10 cellular contexts compared by ENCODE assay signal in genomic region chr22:45551310-45552016, GRCh38. TPM values are rescaled to one million over a fixed set of nuclear protein-coding genes. Genes with fewer than 3 reads are reported as not detected.
DNase-seq lines count a peak whose midpoint lies in the region; ATAC-seq, FAIRE-seq and TF ChIP-seq lines count a peak whose summit lies in the region.
"Had no signal": no experiment of that assay in that cellular context is flagged by ENCODE, and none has a peak within 500 bp of the region (broad histone marks: within the 10 kb centered on the region; RNA-seq: fewer than 3 reads in every experiment).

No MANE protein-coding gene starts in this region.

- H3K27ac Mint-ChIP-seq in activated CD4-positive, alpha-beta T cell treated with anti-CD3 and anti-CD28 coated beads, Interleukin-2, amount 10 ng/mL, durations not matched to agents 7 days and 5 days, result no peak overlapping the region
- no peak overlapping the region for H3K27ac Mint-ChIP-seq in natural killer cell treated with Interleukin-12 subunit alpha and Interleukin-12 subunit beta and Interleukin-15 and Interleukin-18, amount 100 ng/mL, for 72 hours

- ATAC-seq in sciatic nerve (peak; percentile 49), HG03196 (IDR thresholded peaks at IDR 0.05; ENCODE audit: unreplicated experiment) (no peak)
- ATAC-seq in natural killer cell treated with Interleukin-12 subunit alpha and Interleukin-12 subunit beta and Interleukin-15 and Interleukin-18, amount 100 ng/mL, for 72 hours, result no peak
- ATAC-seq: activated CD4-positive, CD25-positive, alpha-beta regulatory T cell treated with anti-CD3 and anti-CD28 coated beads, Interleukin-2, amount 50 U/mL, for 24 hours had no signal

- no peak overlapping the region for H3K4me3 Mint-ChIP-seq in activated CD4-positive, alpha-beta T cell treated with anti-CD3 and anti-CD28 coated beads, Interleukin-2, amount 10 ng/mL, durations not matched to agents 7 days and 5 days
- H3K4me3 Mint-ChIP-seq in natural killer cell treated with Interleukin-12 subunit alpha and Interleukin-12 subunit beta and Interleukin-15 and Interleukin-18, amount 100 ng/mL, for 72 hours, result no peak overlapping the region

- H3K9me3 Mint-ChIP-seq in activated CD4-positive, alpha-beta T cell treated with anti-CD3 and anti-CD28 coated beads, Interleukin-2, amount 10 ng/mL, durations not matched to agents 7 days and 5 days, result no peaks in the 10 kb centered on the region
- no peaks in the 10 kb centered on the region for H3K9me3 Mint-ChIP-seq in natural killer cell treated with Interleukin-12 subunit alpha and Interleukin-12 subunit beta and Interleukin-15 and Interleukin-18, amount 100 ng/mL, for 72 hours

- no peaks in the 10 kb centered on the region for H3K27me3 Mint-ChIP-seq in activated CD4-positive, alpha-beta T cell treated with anti-CD3 and anti-CD28 coated beads, Interleukin-2, amount 10 ng/mL, durations not matched to agents 7 days and 5 days
- peaks cover 0 to 10% of the 10 kb centered on the region in 2 donors for H3K27me3 Mint-ChIP-seq in natural killer cell treated with Interleukin-12 subunit alpha and Interleukin-12 subunit beta and Interleukin-15 and Interleukin-18, amount 100 ng/mL, for 72 hours

- FAIRE-seq in kidney (lab: Jason Lieb, UNC), result no peak

- no peak overlapping the region for H3K9ac ChIP-seq in kidney (ENCODE audit: low read length in 2 of 2)

- no peaks in the 10 kb centered on the region for H3K4me1 Mint-ChIP-seq in activated CD4-positive, alpha-beta T cell treated with anti-CD3 and anti-CD28 coated beads, Interleukin-2, amount 10 ng/mL, durations not matched to agents 7 days and 5 days
- peaks cover 0 to 2% of the 10 kb centered on the region in 2 donors for H3K4me1 Mint-ChIP-seq in natural killer cell treated with Interleukin-12 subunit alpha and Interleukin-12 subunit beta and Interleukin-15 and Interleukin-18, amount 100 ng/mL, for 72 hours (ENCODE audit: low read depth in 2 of 2)

- no peaks in the 10 kb centered on the region for H3K36me3 ChIP-seq in kidney (ENCODE audit: control insufficient read depth in 1 of 2, insufficient read depth in 2 of 2, low read length in 2 of 2)

- H3K9me3 ChIP-seq in kidney (ENCODE audit: control insufficient read depth in 1 of 2, low read length in 2 of 2), result no peaks in the 10 kb centered on the region

- no peak overlapping the region for H3K4me3 ChIP-seq in kidney (ENCODE audit: low read length in 2 of 2)

- POLR2A ChIA-PET in activated CD4-positive, alpha-beta T cell treated with anti-CD3 and anti-CD28 coated beads, Interleukin-2, amount 10 ng/mL, durations not matched to agents 7 days and 5 days (lab: Charles Lee), result no interaction called here

- peaks cover 0 to 9% of the 10 kb centered on the region in 2 donors for H3K4me1 ChIP-seq in kidney (ENCODE audit: control insufficient read depth in 1 of 2, insufficient read depth in 1 of 2, low read depth in 1 of 2, low read length in 2 of 2)

- peak overlapping the region; percentile 2 to 11 for H3K27ac ChIP-seq in kidney (ENCODE audit: low read depth in 2 of 2, low read length in 2 of 2)

- H3K36me3 Mint-ChIP-seq in activated CD4-positive, alpha-beta T cell treated with anti-CD3 and anti-CD28 coated beads, Interleukin-2, amount 10 ng/mL, durations not matched to agents 7 days and 5 days (ENCODE audit: low read depth), result no peaks in the 10 kb centered on the region
- H3K36me3 Mint-ChIP-seq in natural killer cell treated with Interleukin-12 subunit alpha and Interleukin-12 subunit beta and Interleukin-15 and Interleukin-18, amount 100 ng/mL, for 72 hours, result no peaks in the 10 kb centered on the region

- intact Hi-C loops in kidney (cut with DNase I), result loop anchor here (10.0 kb wide), 2 partner anchors 107 to 277 kb away; no protein-coding TSS in a partner anchor
- intact Hi-C loops in sciatic nerve (cut with DNase I), result loop anchor here (5.0 kb wide), 1 partner anchor 284 kb away; no protein-coding TSS in a partner anchor

- TF ChIP-seq CTCF in kidney (IDR thresholded peaks at IDR 0.05; ENCODE audit: borderline replicate concordance, extremely low read depth, insufficient read depth), result no peak

- CTCF ChIA-PET in activated CD4-positive, alpha-beta T cell treated with anti-CD3 and anti-CD28 coated beads, Interleukin-2, amount 10 ng/mL, durations not matched to agents 7 days and 5 days (lab: Charles Lee), result no interaction called here

- DNase-seq in ELF-1 (ENCODE audit: low read depth, low spot score), result peak; percentile 63
- DNase-seq in cerebellar cortex (ENCODE audit: low spot score), result peak; percentile 23
- DNase-seq in kidney, result peak; percentile 92
- DNase-seq in sciatic nerve (ENCODE audit: low spot score), result no peak
- no peak for DNase-seq in activated CD4-positive, alpha-beta T cell treated with anti-CD3 and anti-CD28 coated beads, Interleukin-2, amount 10 ng/mL, durations not matched to agents 7 days and 5 days
- DNase-seq in natural killer cell treated with Interleukin-12 subunit alpha and Interleukin-12 subunit beta and Interleukin-15 and Interleukin-18, amount 100 ng/mL, for 72 hours (ENCODE audit: low spot score), result no peak
- DNase-seq in NCI-H1048 (lab: John Stamatoyannopoulos, UW), result no peak
- DNase-seq: NCI-H2107 had no signal

RNA-seq across cellular contexts. Expression of gene FBLN1, which starts 48.8 kb away (rescaled TPM):
- total RNA-seq in kidney (105 TPM), sciatic nerve (624 TPM)
- 23.3 TPM for polyA plus RNA-seq in kidney (ENCODE audit: insufficient read depth, low read depth, low replicate concordance)
- not detected for total RNA-seq in activated CD4-positive, alpha-beta T cell treated with anti-CD3 and anti-CD28 coated beads, Interleukin-2, amount 10 ng/mL, durations not matched to agents 7 days and 5 days
- total RNA-seq in natural killer cell treated with Interleukin-12 subunit alpha and Interleukin-12 subunit beta and Interleukin-15 and Interleukin-18, amount 100 ng/mL, for 72 hours, result not detected

Comparison
In these comparisons a context has a peak if more than half of its experiments do, and no peak if none do; other contexts are left out.
1. DNase-seq: peak in ELF-1 (single experiment), cerebellar cortex (single experiment) and kidney (single experiment); none in sciatic nerve (single experiment), activated CD4-positive, alpha-beta T cell treated with anti-CD3 and anti-CD28 coated beads, Interleukin-2, amount 10 ng/mL, durations not matched to agents 7 days and 5 days (single experiment), natural killer cell treated with Interleukin-12 subunit alpha and Interleukin-12 subunit beta and Interleukin-15 and Interleukin-18, amount 100 ng/mL, for 72 hours (single experiment) and NCI-H1048 (single experiment).
2. RNA of gene FBLN1, which starts 48.8 kb away (total RNA-seq): 624 TPM in sciatic nerve (single experiment) and 105 TPM in kidney (single experiment); not detected in activated CD4-positive, alpha-beta T cell treated with anti-CD3 and anti-CD28 coated beads, Interleukin-2, amount 10 ng/mL, durations not matched to agents 7 days and 5 days and not detected in natural killer cell treated with Interleukin-12 subunit alpha and Interleukin-12 subunit beta and Interleukin-15 and Interleukin-18, amount 100 ng/mL, for 72 hours; every median in the first group is over 10 times any median in the second.